Comparison of ENCODE assay signal across 22 cellular contexts in genomic region chr12:23368590-23368989, GRCh38.
"Had no signal": no experiment of that assay in that cellular context is flagged by ENCODE, and none has a peak within 500 bp of the region (broad histone marks: within the 10 kb centered on the region; RNA-seq: fewer than 3 reads in every experiment).

No MANE protein-coding gene starts in this region.

- DNase-seq: hippocampal formation; immature natural killer cell; left ventricle myocardium inferior; mesendoderm; naive B cell; natural killer cell; nephron progenitor cell; occipital lobe; right lobe of liver; stimulated activated CD4-positive, alpha-beta T cell treated with anti-CD3 and anti-CD28 coated beads, Interleukin-12 subunit alpha, Interleukin-12 subunit beta, amount 100 ng/mL, for 4 hours; stimulated activated CD4-positive, alpha-beta T cell treated with anti-CD3 and anti-CD28 coated beads, Interleukin-15, amount 100 ng/mL, for 24 hours; stimulated activated CD4-positive, alpha-beta T cell treated with anti-CD3 and anti-CD28 coated beads, Interleukin-2, amount 100 ng/mL, for 24 hours; stimulated activated CD4-positive, alpha-beta T cell treated with anti-CD3 and anti-CD28 coated beads, Interleukin-4, amount 100 ng/mL, for 1 hour; stimulated activated naive CD4-positive, alpha-beta T cell; uterus had no signal

- H3K9ac ChIP-seq: neural progenitor cell had no signal

- H3K36me3 ChIP-seq: left ventricle myocardium inferior, neural progenitor cell, neutrophil, right atrium auricular region, right lobe of liver, suprapubic skin, tibial nerve, uterus had no signal

- H3K9me3 ChIP-seq: neutrophil, right atrium auricular region, right lobe of liver, suprapubic skin, uterus had no signal

- H3K4me1 ChIP-seq: left ventricle myocardium inferior, neural progenitor cell, right atrium auricular region, right lobe of liver, suprapubic skin, tibial nerve, uterus had no signal

- H3K27ac ChIP-seq: left ventricle myocardium inferior, neural progenitor cell, neutrophil, right atrium auricular region, right lobe of liver, suprapubic skin, tibial nerve, uterus had no signal

- H3K4me3 ChIP-seq: left ventricle myocardium inferior, lung, neural progenitor cell, right atrium auricular region, right lobe of liver, suprapubic skin, tibial nerve, uterus had no signal

- FAIRE-seq: islet of Langerhans had no signal
